12 cellular contexts compared by ENCODE assay signal in the genomic region with DNA sequence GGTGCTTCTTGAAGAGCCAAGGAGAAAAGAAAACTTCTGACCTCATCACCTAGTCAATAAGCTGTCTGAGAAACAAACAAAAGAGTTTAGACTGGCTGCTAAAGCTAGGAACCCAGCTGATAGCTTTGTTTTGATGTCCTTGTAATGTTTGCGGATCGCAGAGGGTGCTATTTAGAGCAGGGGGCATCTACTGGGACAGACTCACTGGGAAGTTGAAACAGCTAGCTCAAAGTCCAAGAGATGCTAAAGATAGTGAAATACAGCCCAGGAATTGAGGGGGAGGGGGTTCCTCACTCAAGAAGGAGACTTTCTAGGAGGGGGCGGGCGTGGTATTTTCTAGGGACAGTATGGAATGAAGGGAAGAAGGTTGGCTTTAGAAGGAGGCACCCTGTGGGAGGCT. TPM values are rescaled to one million over a fixed set of nuclear protein-coding genes. Genes with fewer than 3 reads are reported as not detected.
DNase-seq lines count a peak whose midpoint lies in the region; ATAC-seq and TF ChIP-seq lines count a peak whose summit lies in the region.
"Had no signal": no experiment of that assay in that cellular context is flagged by ENCODE, and none has a peak within 500 bp of the region (broad histone marks: within the 10 kb centered on the region; RNA-seq: fewer than 3 reads in every experiment).

No MANE protein-coding gene starts in this region.

- 27% methylated on average over 4 of the region's 4 CpGs for WGBS in right lobe of liver (ENCODE audit: insufficient coverage, low coverage, low lambda C conversion rate, missing lambda C conversion rate)
- WGBS in thyroid gland, 2 donors = 71 to 73% methylated on average over 4 of the region's 4 CpGs

- H3K27ac Mint-ChIP-seq in T-helper 1 cell treated with Interleukin-12 subunit alpha and Interleukin-12 subunit beta and Interleukin-4 antibody, amounts not matched to agents 30 μg/mL and 1 μg/mL, for 36 hours = peak overlapping the region; percentile 5
- peak overlapping the region; percentile 99 for H3K27ac Mint-ChIP-seq in T-helper 17 cell

- DNase-seq in T-helper 1 cell (no peak), T-helper 17 cell (no peak), right lobe of liver (no peak), thyroid gland (no peak), HCEC 1CT (no peak), GOT3 (lab: John Stamatoyannopoulos, UW) (no peak)
- DNase-seq: brain microvascular endothelial cell; NCI-H1694; stimulated activated CD4-positive, alpha-beta T cell treated with anti-CD3 and anti-CD28 coated beads, Interleukin-15, amount 100 ng/mL, for 24 hours had no signal

- TF ChIP-seq CTCF in right lobe of liver (IDR thresholded peaks at IDR 0.05) (no peak), thyroid gland (IDR thresholded peaks at IDR 0.05) (no peak)

- peaks cover 4% of the 10 kb centered on the region for H3K36me3 Mint-ChIP-seq in T-helper 1 cell treated with Interleukin-12 subunit alpha and Interleukin-12 subunit beta and Interleukin-4 antibody, amounts not matched to agents 30 μg/mL and 1 μg/mL, for 36 hours (ENCODE audit: low read depth)
- H3K36me3 Mint-ChIP-seq in T-helper 17 cell (ENCODE audit: low read depth) = peaks cover 2% of the 10 kb centered on the region

- no peak overlapping the region for H3K4me3 Mint-ChIP-seq in T-helper 1 cell treated with Interleukin-12 subunit alpha and Interleukin-12 subunit beta and Interleukin-4 antibody, amounts not matched to agents 30 μg/mL and 1 μg/mL, for 36 hours
- peak overlapping the region; percentile 89 for H3K4me3 Mint-ChIP-seq in T-helper 17 cell

- peaks cover 1 to 99% (median 51%) of the 10 kb centered on the region in 4 donors for H3K4me1 ChIP-seq in right lobe of liver
- peaks cover 97 to 100% of the 10 kb centered on the region in 2 donors for H3K4me1 ChIP-seq in thyroid gland

- peaks cover 0 to 43% (median 19%) of the 10 kb centered on the region in 4 donors for H3K36me3 ChIP-seq in right lobe of liver
- H3K36me3 ChIP-seq in thyroid gland = peaks cover 22 to 30% of the 10 kb centered on the region in 2 donors
- H3K36me3 ChIP-seq: brain microvascular endothelial cell had no signal

- H3K9me3 Mint-ChIP-seq in T-helper 1 cell treated with Interleukin-12 subunit alpha and Interleukin-12 subunit beta and Interleukin-4 antibody, amounts not matched to agents 30 μg/mL and 1 μg/mL, for 36 hours = no peaks in the 10 kb centered on the region

- no peaks in the 10 kb centered on the region for H3K9me3 ChIP-seq in T-helper 17 cell (ENCODE audit: control insufficient read depth, low read length, poor library complexity, severe bottlenecking)
- H3K9me3 ChIP-seq in right lobe of liver = no peaks in the 10 kb centered on the region
- no peaks in the 10 kb centered on the region for H3K9me3 ChIP-seq in thyroid gland

- H3K4me1 Mint-ChIP-seq in T-helper 1 cell treated with Interleukin-12 subunit alpha and Interleukin-12 subunit beta and Interleukin-4 antibody, amounts not matched to agents 30 μg/mL and 1 μg/mL, for 36 hours (ENCODE audit: low read depth) = peaks cover 37% of the 10 kb centered on the region
- H3K4me1 Mint-ChIP-seq in T-helper 17 cell = peaks cover 71% of the 10 kb centered on the region

- H3K27me3 ChIP-seq in right lobe of liver = no peaks in the 10 kb centered on the region
- no peaks in the 10 kb centered on the region for H3K27me3 ChIP-seq in thyroid gland

- H3K27ac ChIP-seq in right lobe of liver (peak overlapping the region; percentile 56 to 73 (median 66)), thyroid gland (peak overlapping the region; percentile 92 to 97 (median 97))
- H3K27ac ChIP-seq: brain microvascular endothelial cell had no signal

- intact Hi-C loops in right lobe of liver (cut with DNase I) = no loop called here
- intact Hi-C loops in thyroid gland (cut with DNase I) = no loop called here

- H3K4me3 ChIP-seq in right lobe of liver (no peak overlapping the region), thyroid gland (replicated peaks in 1 of 3) (no peak overlapping the region)

- TF ChIP-seq POLR2A in right lobe of liver (IDR thresholded peaks at IDR 0.05) (no peak), thyroid gland (IDR thresholded peaks at IDR 0.05) (peak in 1 of 2 donors; percentile 36)

- peaks cover 45% of the 10 kb centered on the region for H3K27me3 Mint-ChIP-seq in T-helper 1 cell treated with Interleukin-12 subunit alpha and Interleukin-12 subunit beta and Interleukin-4 antibody, amounts not matched to agents 30 μg/mL and 1 μg/mL, for 36 hours (ENCODE audit: low read depth)
- H3K27me3 Mint-ChIP-seq in T-helper 17 cell = peaks cover 6% of the 10 kb centered on the region

- no peak for ATAC-seq in T-helper 17 cell
- ATAC-seq in right lobe of liver = peak; percentile 40 to 64 (median 50)
- no peak for ATAC-seq in GM19452 (IDR thresholded peaks at IDR 0.05; ENCODE audit: unreplicated experiment)
- ATAC-seq: Panc1 had no signal

RNA-seq across cellular contexts. Expression of a gene that starts 18.9 kb away (rescaled TPM):
- 10 to 100 TPM; 17.2 to 20.7 TPM for total RNA-seq in T-helper 17 cell
- 100 to 1,000 TPM in 2 of 6 experiments, 10 to 100 TPM in 4; 13.1 to 205 (median 52.2) TPM for total RNA-seq in right lobe of liver
- total RNA-seq in thyroid gland = 100 to 1,000 TPM; 157 to 385 (median 177) TPM

Comparison
In these comparisons a context has a peak if more than half of its experiments do, and no peak if none do; other contexts are left out.
1. ATAC-seq: peak in right lobe of liver (4 of 4); none in T-helper 17 cell (single experiment) and GM19452 (single experiment).